ENCODE assay signal across 8 cellular contexts in genomic region chr7:48200946-48201589, GRCh38. TPM values are rescaled to one million over a fixed set of nuclear protein-coding genes. Genes with fewer than 3 reads are reported as not detected.
DNase-seq lines count a peak whose midpoint lies in the region; FAIRE-seq and TF ChIP-seq lines count a peak whose summit lies in the region.
"Not testable (repeated sequence)": the region's sequence is repeated elsewhere in the genome, so short reads cannot be mapped to it uniquely, and the experiment has no call there.
"Had no signal": no experiment of that assay in that cellular context is flagged by ENCODE, and none has a peak within 500 bp of the region (broad histone marks: within the 10 kb centered on the region; RNA-seq: fewer than 3 reads in every experiment).

No MANE protein-coding gene starts in this region.

- H3K9me3 Mint-ChIP-seq in mesothelial cell of epicardium; progenitor cell of endocrine pancreas (ENCODE audit: low read depth): not testable (repeated sequence)

- FAIRE-seq in bronchial epithelial cell (lab: Jason Lieb, UNC); keratinocyte (lab: Jason Lieb, UNC): not testable (repeated sequence)

- H3K9me3 ChIP-seq in WERI-Rb-1 (ENCODE audit: severe bottlenecking); keratinocyte (ENCODE audit: control insufficient read depth, low read depth, low read length): not testable (repeated sequence)

- not testable (repeated sequence) for H3K4me1 ChIP-seq in keratinocyte (ENCODE audit: control insufficient read depth, extremely low read depth, insufficient read depth, low read length)

- H2AFZ ChIP-seq in keratinocyte (ENCODE audit: control insufficient read depth, low read length): not testable (repeated sequence)

- not testable (repeated sequence) for H3K27me3 Mint-ChIP-seq in mesothelial cell of epicardium (ENCODE audit: low read depth); progenitor cell of endocrine pancreas

- not testable (repeated sequence) for H4K20me1 ChIP-seq in keratinocyte (ENCODE audit: control insufficient read depth, extremely low read depth, insufficient read depth, low read length)

- not testable (repeated sequence) for H3K27me3 ChIP-seq in H7 (ENCODE audit: control insufficient read depth, insufficient read depth, low read length); WERI-Rb-1 (ENCODE audit: insufficient read depth, low read depth, severe bottlenecking); bronchial epithelial cell (ENCODE audit: control insufficient read depth, insufficient read depth, low read length); keratinocyte (ENCODE audit: control insufficient read depth, extremely low read depth, insufficient read depth, low read length)

- not testable (repeated sequence) for H3K9me1 ChIP-seq in keratinocyte (ENCODE audit: control insufficient read depth, extremely low read depth, insufficient read depth, low read length)

- dilution Hi-C loops in keratinocyte (cut with MboI; ENCODE audit: extremely low pct_ligation_motif_present, low sequenced_read_pairs): not testable (repeated sequence)

- peak; percentile 34 for DNase-seq in H7
- peak; percentile 13 for DNase-seq in WERI-Rb-1
- DNase-seq in bronchial epithelial cell (ENCODE audit: low read depth): peak; percentile 57
- DNase-seq in epithelial cell of proximal tubule (ENCODE audit: low read depth); keratinocyte (ENCODE audit: low read depth, low spot score); mesothelial cell of epicardium (ENCODE audit: low spot score in 2 of 2, unreplicated experiment in 2 of 2); progenitor cell of endocrine pancreas (ENCODE audit: low spot score, unreplicated experiment): not testable (repeated sequence)

- not testable (repeated sequence) for H3K4me3 Mint-ChIP-seq in mesothelial cell of epicardium
- H3K4me3 Mint-ChIP-seq in progenitor cell of endocrine pancreas (ENCODE audit: low read depth): peak overlapping the region; percentile 53

- TF ChIP-seq CTCF in WERI-Rb-1 (IDR thresholded peaks at IDR 0.05; ENCODE audit: low read depth, low read length); bronchial epithelial cell (IDR thresholded peaks at IDR 0.05; ENCODE audit: insufficient read depth, low read length, severe bottlenecking); epithelial cell of proximal tubule (conservative IDR thresholded peaks at IDR 0.05; ENCODE audit: low read depth, low read length); keratinocyte (optimal IDR thresholded peaks at IDR 0.05 in 1 of 3, IDR thresholded peaks at IDR 0.05 in 1 of 3, conservative IDR thresholded peaks at IDR 0.05 in 1 of 3; ENCODE audit: extremely low read depth in 1 of 3, insufficient read depth in 2 of 3, low read length in 3 of 3); mesothelial cell of epicardium (IDR thresholded peaks at IDR 0.05; ENCODE audit: unreplicated experiment); progenitor cell of endocrine pancreas (IDR thresholded peaks at IDR 0.05; ENCODE audit: unreplicated experiment): not testable (repeated sequence)

- H3K27ac Mint-ChIP-seq in mesothelial cell of epicardium (peak overlapping the region; percentile 54), progenitor cell of endocrine pancreas (peak overlapping the region; percentile 72)

- H3K79me2 ChIP-seq in keratinocyte (ENCODE audit: control insufficient read depth, insufficient read depth, low read length): not testable (repeated sequence)

- peak overlapping the region; percentile 10 for H3K4me2 ChIP-seq in keratinocyte (ENCODE audit: control insufficient read depth, extremely low read depth, insufficient read depth, low read depth, low read length)

- not testable (repeated sequence) for H3K9ac ChIP-seq in keratinocyte (ENCODE audit: control insufficient read depth, extremely low read depth, insufficient read depth, low read length)

- H3K36me3 ChIP-seq in H7 (replicated peaks; ENCODE audit: control insufficient read depth, insufficient read depth, low read length); WERI-Rb-1; bronchial epithelial cell (ENCODE audit: control insufficient read depth, insufficient read depth, low read length); keratinocyte (ENCODE audit: control insufficient read depth in 2 of 2, extremely low read depth in 1 of 2, insufficient read depth in 2 of 2, low read length in 2 of 2): not testable (repeated sequence)

- H3K4me3 ChIP-seq in H7 (ENCODE audit: insufficient read depth, low read depth, low read length); WERI-Rb-1 (ENCODE audit: low read depth, low read length); bronchial epithelial cell (ENCODE audit: low read depth, low read length); keratinocyte (ENCODE audit: control insufficient read depth in 2 of 3, extremely low read depth in 1 of 3, insufficient read depth in 2 of 3, low read depth in 1 of 3, low read length in 3 of 3): not testable (repeated sequence)
- peak overlapping the region; percentile 16 for H3K4me3 ChIP-seq in epithelial cell of proximal tubule (ENCODE audit: low read depth, low read length)

- H3K27ac ChIP-seq in WERI-Rb-1; keratinocyte (ENCODE audit: control insufficient read depth, insufficient read depth, low read length): not testable (repeated sequence)

- peaks cover 11% of the 10 kb centered on the region for H3K4me1 Mint-ChIP-seq in mesothelial cell of epicardium
- not testable (repeated sequence) for H3K4me1 Mint-ChIP-seq in progenitor cell of endocrine pancreas (ENCODE audit: low read depth)

- not testable (repeated sequence) for H3K36me3 Mint-ChIP-seq in mesothelial cell of epicardium; progenitor cell of endocrine pancreas (ENCODE audit: insufficient read depth)

RNA-seq across cellular contexts. Expression of gene ABCA13, which starts 29.8 kb away (rescaled TPM):
- total RNA-seq in H7 (2014; rRNA removed; shearing (Covaris generic)): not detected in 2 replicates
- total RNA-seq in bronchial epithelial cell: 0.79 and 1.2 TPM in 2 replicates
- 0.69 and 1.7 TPM in 2 replicates for total RNA-seq in epithelial cell of proximal tubule
- polyA plus RNA-seq in keratinocyte: 0.23 to 0.76 TPM (median 0.61 TPM) in 3 replicates
- not detected for polyA plus RNA-seq in keratinocyte (2011; ENCODE audit: low read depth)
- 0.16 and 0.19 TPM in 2 replicates for polyA plus RNA-seq in keratinocyte (2011; cell fraction: cytosol; rRNA removed)
- polyA plus RNA-seq in keratinocyte (2011; cell fraction: nucleus; rRNA removed): 0.48 and 0.55 TPM in 2 replicates
- polyA plus RNA-seq in keratinocyte (2012; ENCODE audit: low replicate concordance): 0.07 and 0.60 TPM in 2 replicates
- polyA minus RNA-seq in keratinocyte: 0.52 to 7.2 TPM (median 1.1 TPM) in 3 replicates
- 0.38 TPM for polyA minus RNA-seq in keratinocyte (2011; cell fraction: cytosol; rRNA and poly(A)+ RNA removed)
- polyA minus RNA-seq in keratinocyte (2011; cell fraction: nucleus; rRNA and poly(A)+ RNA removed): 0.95 and 1.3 TPM in 2 replicates
- total RNA-seq in mesothelial cell of epicardium: 0.24 to 0.29 TPM (median 0.25 TPM) in 3 replicates
- 0.07 and 0.12 TPM in 2 replicates for total RNA-seq in progenitor cell of endocrine pancreas
- total RNA-seq: CD8-positive, alpha-beta memory T cell had no signal
- polyA plus RNA-seq: CD8-positive, alpha-beta memory T cell had no signal
